Comparison of ENCODE assay signal across 20 cellular contexts in the genomic region with DNA sequence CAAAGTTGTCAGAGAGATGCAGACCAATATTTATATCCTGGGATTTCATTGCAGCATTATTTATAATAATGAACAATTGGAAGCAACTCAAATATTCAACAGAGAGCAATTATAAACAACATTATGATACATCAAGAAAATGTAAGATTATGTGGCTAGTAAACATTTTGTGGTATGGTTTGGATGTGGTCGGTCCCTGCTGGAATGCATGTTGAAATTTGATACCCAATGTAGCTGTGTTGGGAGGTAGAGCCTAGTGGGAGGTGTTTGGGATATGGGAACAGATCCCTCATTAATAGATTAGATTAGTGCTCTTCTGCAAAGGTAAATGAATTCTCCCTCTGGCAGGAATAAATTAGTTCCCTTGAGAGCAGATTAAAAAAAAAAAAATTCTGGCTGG.
DNase-seq lines count a peak whose midpoint lies in the region; TF ChIP-seq lines count a peak whose summit lies in the region.
"Had no signal": no experiment of that assay in that cellular context is flagged by ENCODE, and none has a peak within 500 bp of the region (broad histone marks: within the 10 kb centered on the region; RNA-seq: fewer than 3 reads in every experiment).

No MANE protein-coding gene starts in this region.

- H3K9me3 ChIP-seq in endodermal cell (ENCODE audit: control insufficient read depth, low read length), result peaks cover 51% of the 10 kb centered on the region
- H3K9me3 ChIP-seq: BE2C had no signal

- no peak for TF ChIP-seq CTCF in endodermal cell (conservative IDR thresholded peaks at IDR 0.05)

- no peak overlapping the region for H3K9ac ChIP-seq in endodermal cell (ENCODE audit: extremely low read depth, low read length, poor library complexity, severe bottlenecking)

- DNase-seq in H4 (ENCODE audit: low spot score) (peak; percentile 18), LHCN-M2 (ENCODE audit: low read depth) (peak; percentile 3), NCI-H82 treated with DMSO at 0.1 percent for 48 hours (lab: John Stamatoyannopoulos, UW; ENCODE audit: unreplicated experiment) (peak; percentile 23), endodermal cell (no peak), LoVo (ENCODE audit: low spot score) (no peak), SKM-1 (lab: John Stamatoyannopoulos, UW; ENCODE audit: unreplicated experiment) (no peak), G401 (ENCODE audit: low spot score) (no peak)
- DNase-seq in activated CD4-positive, alpha-beta T cell treated with anti-CD3 and anti-CD28 coated beads for 48 hours, result no peak
- DNase-seq: ACHN; BE2C; C1 segment of cervical spinal cord; CD4-positive, CD25-positive, alpha-beta regulatory T cell; CD8-positive, alpha-beta memory T cell; COR-L47; GDM1; H7; HFFc6; IMR-90 had no signal

- no peaks in the 10 kb centered on the region for H3K36me3 Mint-ChIP-seq in endodermal cell (ENCODE audit: low read depth)
- H3K36me3 Mint-ChIP-seq: CD4-positive, CD25-positive, alpha-beta regulatory T cell; CD8-positive, alpha-beta memory T cell had no signal

- H3K4me1 Mint-ChIP-seq in endodermal cell, result no peaks in the 10 kb centered on the region
- H3K4me1 Mint-ChIP-seq: CD4-positive, CD25-positive, alpha-beta regulatory T cell; CD8-positive, alpha-beta memory T cell; GM23338 had no signal

- H3K27me3 Mint-ChIP-seq in endodermal cell (ENCODE audit: insufficient read depth), result no peaks in the 10 kb centered on the region
- H3K27me3 Mint-ChIP-seq: CD4-positive, CD25-positive, alpha-beta regulatory T cell; CD8-positive, alpha-beta memory T cell had no signal

- no peak overlapping the region for H3K4me3 Mint-ChIP-seq in endodermal cell
- H3K4me3 Mint-ChIP-seq: CD4-positive, CD25-positive, alpha-beta regulatory T cell; CD8-positive, alpha-beta memory T cell; GM23338; HFFc6 had no signal

- no peak overlapping the region for H3K27ac ChIP-seq in endodermal cell (ENCODE audit: low read depth, low read length)
- H3K27ac ChIP-seq: HL-60 had no signal

- in situ Hi-C loops in G401 (cut with HindIII; ENCODE audit: low sequenced_read_pairs), result no loop called here

- H3K27me3 ChIP-seq in endodermal cell (ENCODE audit: control insufficient read depth, insufficient read depth, low read length, poor library complexity, severe bottlenecking), result no peaks in the 10 kb centered on the region
- H3K27me3 ChIP-seq: BE2C had no signal

- no peaks in the 10 kb centered on the region for H3K36me3 ChIP-seq in endodermal cell (ENCODE audit: control insufficient read depth, insufficient read depth, low read length)
- H3K36me3 ChIP-seq: BE2C had no signal

- no peak overlapping the region for H3K27ac Mint-ChIP-seq in endodermal cell
- H3K27ac Mint-ChIP-seq: CD4-positive, CD25-positive, alpha-beta regulatory T cell; CD8-positive, alpha-beta memory T cell; GM23338; HFFc6 had no signal

- H3K4me1 ChIP-seq in endodermal cell (ENCODE audit: control insufficient read depth, insufficient read depth, low read length), result no peaks in the 10 kb centered on the region
- H3K4me1 ChIP-seq: BE2C had no signal

- WGBS in endodermal cell (ENCODE audit: insufficient coverage in 1 of 2, insufficient read length in 1 of 2), 2 experiments, result 29% methylated on average over 1 of the region's 1 CpG; no CpG with 5 or more reads in 1 of the 2 experiments

- H3K9me3 Mint-ChIP-seq in endodermal cell, result peaks cover 86% of the 10 kb centered on the region

- peak overlapping the region; percentile 13 for H3K4me3 ChIP-seq in endodermal cell (ENCODE audit: low read length)
- H3K4me3 ChIP-seq: GM23338 had no signal

Comparison
In these comparisons a context has a peak if more than half of its experiments do, and no peak if none do; other contexts are left out.
1. DNase-seq: peak in H4 (single experiment), LHCN-M2 (single experiment) and NCI-H82 treated with DMSO at 0.1 percent for 48 hours (single experiment); none in endodermal cell (single experiment), LoVo (single experiment), SKM-1 (single experiment), G401 (single experiment) and activated CD4-positive, alpha-beta T cell treated with anti-CD3 and anti-CD28 coated beads for 48 hours (single experiment).